In the genomic region with DNA sequence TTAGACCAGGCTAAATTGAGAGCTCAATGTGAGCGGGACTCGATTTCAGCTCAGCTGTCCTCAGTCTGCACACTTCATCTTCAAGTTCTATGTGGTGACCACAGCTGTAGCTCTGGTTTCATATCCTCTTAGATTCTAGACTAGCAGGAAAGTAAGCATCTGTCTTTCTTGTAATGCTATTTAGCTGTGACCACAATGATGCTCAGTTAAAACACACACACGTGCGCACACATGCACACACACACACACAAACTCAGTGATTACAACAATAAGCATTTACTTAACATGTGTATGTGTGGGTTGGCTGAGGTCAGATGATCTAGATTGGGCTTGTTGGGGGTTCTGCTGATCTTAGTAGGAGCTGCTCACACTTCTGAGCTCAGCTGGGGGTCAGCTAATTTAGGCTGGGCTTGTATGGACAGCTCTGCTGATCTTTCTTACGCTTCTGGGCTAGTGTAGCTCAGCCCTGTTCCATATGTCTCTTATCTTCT, we compare ENCODE assay signal across 9 cellular contexts.
A peak's percentile ranks its signal among the peaks of the same experiment; 100 is the strongest.
DNase-seq lines count a peak whose midpoint lies in the region; ATAC-seq and TF ChIP-seq lines count a peak whose summit lies in the region.
"Had no signal": no experiment of that assay in that cellular context is flagged by ENCODE, and none has a peak within 500 bp of the region (broad histone marks: within the 10 kb centered on the region; RNA-seq: fewer than 3 reads in every experiment).

No MANE protein-coding gene starts in this region.

- H3K9me3 ChIP-seq in upper lobe of right lung = no peaks in the 10 kb centered on the region
- H3K9me3 ChIP-seq: sigmoid colon had no signal

- POLR2A ChIA-PET in activated naive CD8-positive, alpha-beta T cell treated with anti-CD3 and anti-CD28 coated beads, Interleukin-2, amount 10 ng/mL, durations not matched to agents 7 days and 5 days (lab: Charles Lee) = no interaction called here

- H3K36me3 Mint-ChIP-seq in activated naive CD8-positive, alpha-beta T cell treated with anti-CD3 and anti-CD28 coated beads, Interleukin-2, amount 10 ng/mL, durations not matched to agents 7 days and 5 days = no peaks in the 10 kb centered on the region
- H3K36me3 Mint-ChIP-seq in activated naive CD8-positive, alpha-beta T cell treated with anti-CD3 and anti-CD28 coated beads for 36 hours = no peaks in the 10 kb centered on the region

- H3K36me3 ChIP-seq in upper lobe of right lung (no peaks in the 10 kb centered on the region), H7 (replicated peaks; ENCODE audit: control insufficient read depth, insufficient read depth, low read length) (no peaks in the 10 kb centered on the region)
- H3K36me3 ChIP-seq: sigmoid colon had no signal

- peak; percentile 52 for ATAC-seq in activated naive CD8-positive, alpha-beta T cell treated with anti-CD3 and anti-CD28 coated beads, Interleukin-2, amount 10 ng/mL, durations not matched to agents 7 days and 5 days (ENCODE audit: low read depth)
- peak; percentile 99 for ATAC-seq in HG02840 (IDR thresholded peaks at IDR 0.05; ENCODE audit: low FRiP score, unreplicated experiment)
- ATAC-seq in upper lobe of right lung = peak; percentile 53

- TF ChIP-seq CTCF in upper lobe of right lung (IDR thresholded peaks at IDR 0.05) = no peak

- H3K4me1 ChIP-seq in upper lobe of right lung = peaks cover 24% of the 10 kb centered on the region

- H3K9me3 Mint-ChIP-seq in activated naive CD8-positive, alpha-beta T cell treated with anti-CD3 and anti-CD28 coated beads, Interleukin-2, amount 10 ng/mL, durations not matched to agents 7 days and 5 days = no peaks in the 10 kb centered on the region
- no peaks in the 10 kb centered on the region for H3K9me3 Mint-ChIP-seq in activated naive CD8-positive, alpha-beta T cell treated with anti-CD3 and anti-CD28 coated beads for 36 hours

- H3K4me3 ChIP-seq in upper lobe of right lung (no peak overlapping the region), H7 (ENCODE audit: insufficient read depth, low read depth, low read length) (no peak overlapping the region)
- H3K4me3 ChIP-seq: sigmoid colon had no signal

- peaks cover 3% of the 10 kb centered on the region for H3K27me3 Mint-ChIP-seq in activated naive CD8-positive, alpha-beta T cell treated with anti-CD3 and anti-CD28 coated beads, Interleukin-2, amount 10 ng/mL, durations not matched to agents 7 days and 5 days
- H3K27me3 Mint-ChIP-seq in activated naive CD8-positive, alpha-beta T cell treated with anti-CD3 and anti-CD28 coated beads for 36 hours = no peaks in the 10 kb centered on the region

- H3K27ac ChIP-seq in upper lobe of right lung = no peak overlapping the region

- H3K27me3 ChIP-seq in upper lobe of right lung = no peaks in the 10 kb centered on the region
- H3K27me3 ChIP-seq in H7 (ENCODE audit: control insufficient read depth, insufficient read depth, low read length) = no peaks in the 10 kb centered on the region
- H3K27me3 ChIP-seq: sigmoid colon had no signal

- intact Hi-C loops in upper lobe of right lung (cut with DNase I) = no loop called here

- H3K27ac Mint-ChIP-seq in activated naive CD8-positive, alpha-beta T cell treated with anti-CD3 and anti-CD28 coated beads, Interleukin-2, amount 10 ng/mL, durations not matched to agents 7 days and 5 days = no peak overlapping the region
- no peak overlapping the region for H3K27ac Mint-ChIP-seq in activated naive CD8-positive, alpha-beta T cell treated with anti-CD3 and anti-CD28 coated beads for 36 hours

- H3K4me1 Mint-ChIP-seq in activated naive CD8-positive, alpha-beta T cell treated with anti-CD3 and anti-CD28 coated beads, Interleukin-2, amount 10 ng/mL, durations not matched to agents 7 days and 5 days = peaks cover 19% of the 10 kb centered on the region
- H3K4me1 Mint-ChIP-seq in activated naive CD8-positive, alpha-beta T cell treated with anti-CD3 and anti-CD28 coated beads for 36 hours = peaks cover 7% of the 10 kb centered on the region

- no peak for DNase-seq in activated naive CD8-positive, alpha-beta T cell treated with anti-CD3 and anti-CD28 coated beads, Interleukin-2, amount 10 ng/mL, durations not matched to agents 7 days and 5 days
- no peak for DNase-seq in activated naive CD8-positive, alpha-beta T cell treated with anti-CD3 and anti-CD28 coated beads for 36 hours
- DNase-seq in NOMO-1 treated with DMSO at 0.1 percent for 48 hours (lab: John Stamatoyannopoulos, UW; ENCODE audit: unreplicated experiment) (peak; percentile 95), upper lobe of right lung (no peak), H7 (no peak), NCI-H526 treated with DMSO at 0.1 percent for 48 hours (lab: John Stamatoyannopoulos, UW) (no peak), NCI-H1694 (lab: John Stamatoyannopoulos, UW) (no peak)
- DNase-seq: sigmoid colon had no signal

- H3K4me3 Mint-ChIP-seq in activated naive CD8-positive, alpha-beta T cell treated with anti-CD3 and anti-CD28 coated beads, Interleukin-2, amount 10 ng/mL, durations not matched to agents 7 days and 5 days = no peak overlapping the region
- H3K4me3 Mint-ChIP-seq in activated naive CD8-positive, alpha-beta T cell treated with anti-CD3 and anti-CD28 coated beads for 36 hours = no peak overlapping the region
